In genomic region chr13:26759156-26759906, GRCh38 we compare ENCODE assay signal across 13 cellular contexts. TPM values are rescaled to one million over a fixed set of nuclear protein-coding genes. Genes with fewer than 3 reads are reported as not detected.
A peak's percentile ranks its signal among the peaks of the same experiment; 100 is the strongest.
DNase-seq lines count a peak whose midpoint lies in the region; ATAC-seq and TF ChIP-seq lines count a peak whose summit lies in the region.
"Had no signal": no experiment of that assay in that cellular context is flagged by ENCODE, and none has a peak within 500 bp of the region (broad histone marks: within the 10 kb centered on the region; RNA-seq: fewer than 3 reads in every experiment).

No MANE protein-coding gene starts in this region.

- H3K27ac ChIP-seq in dorsolateral prefrontal cortex: peak overlapping the region in 50 of 59 donors; percentile 9 to 85 (median 64)
- H3K27ac ChIP-seq in osteoblast (ENCODE audit: low read depth, low read length): no peak overlapping the region
- H3K27ac ChIP-seq in body of pancreas: no peak overlapping the region

- H4K20me1 ChIP-seq in osteoblast (ENCODE audit: insufficient read depth, low read length): no peaks in the 10 kb centered on the region

- ATAC-seq in HG03342 (IDR thresholded peaks at IDR 0.05; ENCODE audit: unreplicated experiment) (no peak), body of pancreas (no peak), GM21786 (IDR thresholded peaks at IDR 0.05; ENCODE audit: unreplicated experiment) (no peak)
- ATAC-seq: HCT116 had no signal

- no peak overlapping the region for H2AFZ ChIP-seq in osteoblast (ENCODE audit: low read length)

- H3K27me3 ChIP-seq in Caco-2 (replicated peaks; ENCODE audit: control insufficient read depth, insufficient read depth, low read length) (peaks cover 10% of the 10 kb centered on the region), dorsolateral prefrontal cortex (peaks cover 0 to 15% (median 0%) of the 10 kb centered on the region in 45 donors), osteoblast (ENCODE audit: insufficient read depth, low read length) (peaks cover 58% of the 10 kb centered on the region), body of pancreas (no peaks in the 10 kb centered on the region)

- H3K4me2 ChIP-seq in osteoblast (ENCODE audit: insufficient read depth, low read length): peak overlapping the region; percentile 30

- peak overlapping the region; percentile 68 for H3K4me3 Mint-ChIP-seq in Caco-2 (ENCODE audit: unreplicated experiment)

- H3K4me1 ChIP-seq in Caco-2: 0 out of 2 replicates have a peak, but pooled peaks cover 6% of the 10 kb centered on the region
- H3K4me1 ChIP-seq in osteoblast (ENCODE audit: insufficient read depth, low read length): no peaks in the 10 kb centered on the region
- peaks cover 10% of the 10 kb centered on the region for H3K4me1 ChIP-seq in body of pancreas

- intact Hi-C loops in Caco-2 (cut with micrococcal nuclease; ENCODE audit: unreplicated experiment): no loop called here
- intact Hi-C loops in dorsolateral prefrontal cortex (cut with DNase I): no loop called here
- intact Hi-C loops in body of pancreas (cut with DNase I): no loop called here

- H3K79me2 ChIP-seq in osteoblast (ENCODE audit: insufficient read depth, low read length): no peaks in the 10 kb centered on the region

- H3K36me3 ChIP-seq in Caco-2 (ENCODE audit: control insufficient read depth, insufficient read depth, low read length): no peaks in the 10 kb centered on the region
- H3K36me3 ChIP-seq in osteoblast (ENCODE audit: insufficient read depth, low read length): no peaks in the 10 kb centered on the region
- no peaks in the 10 kb centered on the region for H3K36me3 ChIP-seq in body of pancreas (replicated peaks in 1 of 2; ENCODE audit: insufficient read depth in 1 of 2, low read depth in 2 of 2)

- POLR2A ChIA-PET in Caco-2 (lab: Charles Lee): no interaction called here

- no peaks in the 10 kb centered on the region for H3K9me3 Mint-ChIP-seq in Caco-2 (ENCODE audit: unreplicated experiment)

- H3K36me3 Mint-ChIP-seq in Caco-2 (ENCODE audit: insufficient read depth, unreplicated experiment): no peaks in the 10 kb centered on the region

- H3K27ac Mint-ChIP-seq in Caco-2 (ENCODE audit: unreplicated experiment): no peak overlapping the region

- BruUV-seq in Caco-2 (replicated peaks; lab: Mats Ljungman, UMichigan): no TSS peak

- TF ChIP-seq POLR2A in body of pancreas (IDR thresholded peaks at IDR 0.05): no peak

- WGBS in body of pancreas, 2 donors: 50 to 51% methylated on average over 28 to 31 of the region's 31 CpGs

- no peaks in the 10 kb centered on the region for H3K9me3 ChIP-seq in Caco-2
- no peaks in the 10 kb centered on the region for H3K9me3 ChIP-seq in osteoblast (ENCODE audit: low read depth, low read length)
- no peaks in the 10 kb centered on the region for H3K9me3 ChIP-seq in body of pancreas

- H3K27me3 Mint-ChIP-seq in Caco-2 (ENCODE audit: insufficient read depth, unreplicated experiment): peaks cover 45% of the 10 kb centered on the region

- CTCF ChIA-PET in Caco-2 (lab: Charles Lee): no interaction called here

- no peak for TF ChIP-seq CTCF in Caco-2 (IDR thresholded peaks at IDR 0.05; ENCODE audit: insufficient read depth in 1 of 2, low read depth in 1 of 2, low read length in 1 of 2, severe bottlenecking in 1 of 2, unreplicated experiment in 1 of 2)
- TF ChIP-seq CTCF in dorsolateral prefrontal cortex (IDR thresholded peaks at IDR 0.05 in 54 of 56, conservative IDR thresholded peaks at IDR 0.05 in 2 of 56; ENCODE audit: low read depth in 1 of 56, partially characterized antibody in 56 of 56): no peak
- TF ChIP-seq CTCF in osteoblast (IDR thresholded peaks at IDR 0.05; ENCODE audit: extremely low read depth, low read depth, low read length): no peak
- no peak for TF ChIP-seq CTCF in body of pancreas (IDR thresholded peaks at IDR 0.05)

- DNase-seq in Caco-2: no peak
- DNase-seq in NCI-H526 (lab: John Stamatoyannopoulos, UW): peak; percentile 61 to 83
- DNase-seq in dorsolateral prefrontal cortex: peak in 3 of 10 donors; percentile 14 to 46 (median 43)
- DNase-seq in osteoblast (ENCODE audit: insufficient read length, low spot score, missing footprints): no peak
- DNase-seq in mucosa of gallbladder (ENCODE audit: low spot score): no peak
- no peak for DNase-seq in body of pancreas
- DNase-seq: effector CD8-positive, alpha-beta T cell; NCI-H187 had no signal

- H3K4me1 Mint-ChIP-seq in Caco-2 (ENCODE audit: low read depth, unreplicated experiment): no peaks in the 10 kb centered on the region

- H3K4me3 ChIP-seq in Caco-2 (ENCODE audit: low read depth, low read length) (no peak overlapping the region), dorsolateral prefrontal cortex (peak overlapping the region; percentile 41 to 83 (median 66)), osteoblast (ENCODE audit: insufficient read depth, low read length) (peak overlapping the region; percentile 10), body of pancreas (no peak overlapping the region)

RNA-seq across cellular contexts. Expression of gene GPR12, which starts 1.3 kb away (rescaled TPM):
- total RNA-seq in Caco-2 (2022) (not detected in 2 replicates), dorsolateral prefrontal cortex (10 to 100 TPM in 119 of 120 experiments, 1 to 10 TPM in 1; 6.1 to 27.7 (median 17.8) TPM), osteoblast (not detected in 2 replicates), mucosa of gallbladder (not detected), body of pancreas (not detected)
- total RNA-seq: kidney epithelial cell, SK-MEL-5 had no signal

Comparison
In these comparisons a context has a peak if more than half of its experiments do, and no peak if none do; other contexts are left out.
1. DNase-seq: peak in NCI-H526 (2 of 2); none in Caco-2 (0 of 2), osteoblast (single experiment), mucosa of gallbladder (single experiment) and body of pancreas (0 of 4).
2. H3K4me3 ChIP-seq: peak in dorsolateral prefrontal cortex (59 of 59) and osteoblast (single experiment); none in Caco-2 (single experiment) and body of pancreas (0 of 2).
3. H3K27ac ChIP-seq: peak in dorsolateral prefrontal cortex (50 of 59); none in osteoblast (single experiment) and body of pancreas (0 of 4).